26 cellular contexts compared by ENCODE assay signal in genomic region chr15:100029868-100030479, GRCh38.
"Had no signal": no experiment of that assay in that cellular context is flagged by ENCODE, and none has a peak within 500 bp of the region (broad histone marks: within the 10 kb centered on the region; RNA-seq: fewer than 3 reads in every experiment).

No MANE protein-coding gene starts in this region.

- H3K4me3 ChIP-seq: K562 had no signal

- H3K4me1 Mint-ChIP-seq: activated CD4-positive, alpha-beta T cell treated with anti-CD3 and anti-CD28 coated beads, Interleukin-2, amount 10 ng/mL, durations not matched to agents 7 days and 5 days; central memory CD8-positive, alpha-beta T cell; WTC11 had no signal

- H3K4me3 Mint-ChIP-seq: activated CD4-positive, alpha-beta memory T cell treated with anti-CD3 and anti-CD28 coated beads for 36 hours; activated CD4-positive, alpha-beta T cell treated with anti-CD3 and anti-CD28 coated beads, Interleukin-2, amount 10 ng/mL, durations not matched to agents 7 days and 5 days; activated naive CD4-positive, alpha-beta T cell treated with anti-CD3 and anti-CD28 coated beads for 36 hours; activated naive CD8-positive, alpha-beta T cell; activated T-cell treated with anti-CD3 and anti-CD28 coated beads, Interleukin-2, amount 50 U/mL, for 4 hours; central memory CD8-positive, alpha-beta T cell; T-helper 1 cell treated with Interleukin-12 subunit alpha and Interleukin-12 subunit beta and Interleukin-4 antibody, amounts not matched to agents 30 μg/mL and 1 μg/mL, for 36 hours; WTC11 had no signal

- ATAC-seq: activated T-cell treated with anti-CD3 and anti-CD28 coated beads, Interleukin-2, amount 50 U/mL, for 4 hours; K562; Panc1; WTC11 had no signal

- H3K27ac Mint-ChIP-seq: activated CD4-positive, alpha-beta memory T cell treated with anti-CD3 and anti-CD28 coated beads for 36 hours; activated CD4-positive, alpha-beta T cell treated with anti-CD3 and anti-CD28 coated beads, Interleukin-2, amount 10 ng/mL, durations not matched to agents 7 days and 5 days; activated naive CD4-positive, alpha-beta T cell treated with anti-CD3 and anti-CD28 coated beads for 36 hours; activated naive CD8-positive, alpha-beta T cell; T-helper 1 cell treated with Interleukin-12 subunit alpha and Interleukin-12 subunit beta and Interleukin-4 antibody, amounts not matched to agents 30 μg/mL and 1 μg/mL, for 36 hours; WTC11 had no signal

- DNase-seq: activated CD4-positive, alpha-beta memory T cell treated with anti-CD3 and anti-CD28 coated beads for 36 hours; activated CD4-positive, alpha-beta T cell treated with anti-CD3 and anti-CD28 coated beads for 1 hour; activated CD4-positive, alpha-beta T cell treated with anti-CD3 and anti-CD28 coated beads, Interleukin-2, amount 10 ng/mL, durations not matched to agents 7 days and 5 days; activated CD8-positive, alpha-beta memory T cell treated with anti-CD3 and anti-CD28 coated beads for 24 hours; activated gamma-delta T cell; activated naive CD4-positive, alpha-beta T cell treated with anti-CD3 and anti-CD28 coated beads for 36 hours; activated T-cell treated with anti-CD3 and anti-CD28 coated beads, Interleukin-2, amount 50 U/mL, for 4 hours; amygdala; Karpas-422; NCI-H1105 treated with DMSO at 0.1 percent for 48 hours; NCI-H1436 treated with DMSO at 0.1 percent for 48 hours; NCI-H187; NCI-H2081; NCI-H510A treated with DMSO at 0.1 percent for 48 hours; NCI-H69; NK-92 treated with Interleukin-12 subunit alpha and Interleukin-12 subunit beta, amount 100 ng/mL, for 24 hours; OCI-M1; RPMI8226; SHP77 treated with DMSO at 0.1 percent for 48 hours; T-helper 9 cell had no signal

- H3K27me3 Mint-ChIP-seq: activated CD4-positive, alpha-beta memory T cell treated with anti-CD3 and anti-CD28 coated beads for 36 hours; activated CD4-positive, alpha-beta T cell treated with anti-CD3 and anti-CD28 coated beads, Interleukin-2, amount 10 ng/mL, durations not matched to agents 7 days and 5 days; activated naive CD8-positive, alpha-beta T cell had no signal
